8 cellular contexts compared by ENCODE assay signal in the genomic region with DNA sequence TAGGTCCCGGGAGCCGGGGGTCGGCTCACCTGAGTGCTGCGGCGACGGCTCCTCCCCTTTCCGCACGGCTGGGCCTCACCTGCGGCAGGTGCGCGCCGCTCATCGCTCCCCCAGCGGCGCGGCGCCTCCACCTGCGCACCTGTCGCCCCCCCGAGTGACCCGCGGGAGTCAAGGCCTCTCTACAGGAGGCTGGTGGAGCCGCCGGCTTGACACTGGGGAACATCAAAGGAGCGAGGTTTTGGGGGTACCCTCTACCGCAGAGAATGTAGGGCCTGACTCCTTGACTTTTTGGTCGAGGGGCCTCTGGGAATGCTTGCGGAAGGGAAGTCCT. TPM values are rescaled to one million over a fixed set of nuclear protein-coding genes. Genes with fewer than 3 reads are reported as not detected.
A peak's percentile ranks its signal among the peaks of the same experiment; 100 is the strongest.
DNase-seq lines count a peak whose midpoint lies in the region; ATAC-seq and TF ChIP-seq lines count a peak whose summit lies in the region.

No MANE protein-coding gene starts in this region.

- H3K4me1 ChIP-seq in BLaER1 treated with 17β-estradiol and CSF1 and Interleukin-3, amounts not matched to agents 10 nM and 100 nM, result peaks cover 14 to 48% (median 30%) of the 10 kb centered on the region in 10 experiments
- peaks cover 14% of the 10 kb centered on the region for H3K4me1 ChIP-seq in HUES48 (ENCODE audit: control insufficient read depth, insufficient read depth, low read length)

- H3K4me3 ChIP-seq in BLaER1 treated with 17β-estradiol and CSF1 and Interleukin-3, amounts not matched to agents 10 nM and 100 nM, result peak overlapping the region; percentile 73 to 98 (median 78); a peak in 19 of 20 replicates
- H3K4me3 ChIP-seq in HUES48 (ENCODE audit: low read depth, low read length) (peak overlapping the region; percentile 71; the same call in 1 of the 2 replicates), choroid plexus epithelial cell (ENCODE audit: low read depth, low read length) (peak overlapping the region; percentile 37)

- ATAC-seq in GM21723 (IDR thresholded peaks at IDR 0.05; ENCODE audit: unreplicated experiment), result no peak

- DNase-seq in choroid plexus epithelial cell (ENCODE audit: low read depth) (no peak), neural crest cell (ENCODE audit: low read depth, low spot score) (no peak), superior temporal gyrus (ENCODE audit: extremely low spot score) (no peak), NCI-H1930 (lab: John Stamatoyannopoulos, UW) (no peak)
- DNase-seq in stimulated activated naive CD4-positive, alpha-beta T cell (lab: John Stamatoyannopoulos, UW), result no peak

- H3K27me3 Mint-ChIP-seq in neural crest cell (ENCODE audit: low read depth), result peaks cover 4% of the 10 kb centered on the region

- H3K27ac Mint-ChIP-seq in neural crest cell (ENCODE audit: unreplicated experiment), result no peak overlapping the region

- H3K36me3 ChIP-seq in BLaER1 treated with 17β-estradiol and CSF1 and Interleukin-3, amounts not matched to agents 10 nM and 100 nM, result peaks cover 0 to 5% (median 0%) of the 10 kb centered on the region in 11 experiments; a peak in 1 of 22 replicates
- no peaks in the 10 kb centered on the region for H3K36me3 ChIP-seq in HUES48 (ENCODE audit: control insufficient read depth, insufficient read depth, low read length)

- peaks cover 41% of the 10 kb centered on the region for H3K4me1 Mint-ChIP-seq in neural crest cell

- H3K9ac ChIP-seq in BLaER1 treated with 17β-estradiol and CSF1 and Interleukin-3, amounts not matched to agents 10 nM and 100 nM, result peak overlapping the region in 10 of 11 experiments; percentile 11 to 84 (median 77); a peak in 17 of 22 replicates
- no peak overlapping the region for H3K9ac ChIP-seq in HUES48 (ENCODE audit: low read depth, low read length)

- peak overlapping the region; percentile 90 for H3K4me3 Mint-ChIP-seq in neural crest cell

- TF ChIP-seq CTCF in choroid plexus epithelial cell (conservative IDR thresholded peaks at IDR 0.05; ENCODE audit: low read depth, low read length) (no peak), neural crest cell (conservative IDR thresholded peaks at IDR 0.05) (no peak)

- peak overlapping the region; percentile 94 to 100 (median 100) for H3K4me2 ChIP-seq in BLaER1 treated with 17β-estradiol and CSF1 and Interleukin-3, amounts not matched to agents 10 nM and 100 nM

- no peaks in the 10 kb centered on the region for H3K9me3 Mint-ChIP-seq in neural crest cell

- H3K27me3 ChIP-seq in BLaER1 treated with 17β-estradiol and CSF1 and Interleukin-3, amounts not matched to agents 10 nM and 100 nM, result peaks cover 0 to 48% (median 30%) of the 10 kb centered on the region in 11 experiments; a peak in 19 of 22 replicates
- H3K27me3 ChIP-seq in HUES48 (ENCODE audit: control insufficient read depth, insufficient read depth, low read length), result peaks cover 92% of the 10 kb centered on the region

- peak overlapping the region in 2 of 11 experiments; percentile 59 to 60; a peak in 5 of 22 replicates for H3K27ac ChIP-seq in BLaER1 treated with 17β-estradiol and CSF1 and Interleukin-3, amounts not matched to agents 10 nM and 100 nM
- H3K27ac ChIP-seq in HUES48 (ENCODE audit: low read depth, low read length), result no peak overlapping the region

- peaks cover 0 to 17% (median 14%) of the 10 kb centered on the region in 11 experiments; a peak in 18 of 22 replicates for H4K20me1 ChIP-seq in BLaER1 treated with 17β-estradiol and CSF1 and Interleukin-3, amounts not matched to agents 10 nM and 100 nM

- no peaks in the 10 kb centered on the region for H3K9me3 ChIP-seq in BLaER1 treated with 17β-estradiol and CSF1 and Interleukin-3, amounts not matched to agents 10 nM and 100 nM (replicated peaks in 1 of 11)
- H3K9me3 ChIP-seq in HUES48 (ENCODE audit: control insufficient read depth, insufficient read depth, low read length), result no peaks in the 10 kb centered on the region

- no peaks in the 10 kb centered on the region for H3K36me3 Mint-ChIP-seq in neural crest cell (ENCODE audit: low read depth)

RNA-seq across cellular contexts. Expression of a gene that starts 0.5 kb away (rescaled TPM):
- total RNA-seq in neural crest cell, result 19.1 and 19.9 TPM in 2 replicates
